Comparison of ENCODE assay signal across 9 cellular contexts in genomic region chr5:151719228-151719861, GRCh38. TPM values are rescaled to one million over a fixed set of nuclear protein-coding genes. Genes with fewer than 3 reads are reported as not detected.
A peak's percentile ranks its signal among the peaks of the same experiment; 100 is the strongest.
DNase-seq lines count a peak whose midpoint lies in the region; ATAC-seq and TF ChIP-seq lines count a peak whose summit lies in the region.
"Had no signal": no experiment of that assay in that cellular context is flagged by ENCODE, and none has a peak within 500 bp of the region (broad histone marks: within the 10 kb centered on the region; RNA-seq: fewer than 3 reads in every experiment).

No MANE protein-coding gene starts in this region.

- ATAC-seq in Panc1 = 0 out of 2 replicates have a peak, but pooled peaks have one; percentile 47

- H3K27me3 ChIP-seq in Panc1 (ENCODE audit: control insufficient read depth, insufficient read depth, low read length) = no peaks in the 10 kb centered on the region
- H3K27me3 ChIP-seq in spleen (replicated peaks in 1 of 7) = no peaks in the 10 kb centered on the region
- H3K27me3 ChIP-seq: pancreas had no signal

- H3K4me3 ChIP-seq in Panc1 (ENCODE audit: low read depth in 2 of 2, low read length in 2 of 2) = no peak overlapping the region
- no peak overlapping the region for H3K4me3 ChIP-seq in fibroblast of pulmonary artery (replicated peaks; ENCODE audit: low read depth, low read length)
- H3K4me3 ChIP-seq in spleen = no peak overlapping the region
- H3K4me3 ChIP-seq: pancreas had no signal

- no TSS peak for BruUV-seq in Panc1 (replicated peaks; lab: Mats Ljungman, UMichigan)

- peak; percentile 17 for DNase-seq in SIG-M5 treated with dmso at 0.1 percent for 504 hours (lab: John Stamatoyannopoulos, UW; ENCODE audit: unreplicated experiment)
- no peak for DNase-seq in SIG-M5 (lab: John Stamatoyannopoulos, UW)
- no peak for DNase-seq in Panc1 (ENCODE audit: low read depth, low spot score)
- peak; percentile 74 for DNase-seq in fibroblast of pulmonary artery (ENCODE audit: low read depth)
- no peak for DNase-seq in spleen
- no peak for DNase-seq in midbrain (lab: John Stamatoyannopoulos, UW)
- DNase-seq in NCI-H2107 (lab: John Stamatoyannopoulos, UW) = no peak
- no peak for DNase-seq in DMS153 treated with DMSO at 0.1 percent for 48 hours (lab: John Stamatoyannopoulos, UW; ENCODE audit: unreplicated experiment)
- DNase-seq: pancreas had no signal

- peak; percentile 78 for TF ChIP-seq CTCF in Panc1 (IDR thresholded peaks at IDR 0.05)
- peak; percentile 73 for TF ChIP-seq CTCF in fibroblast of pulmonary artery (IDR thresholded peaks at IDR 0.05; ENCODE audit: low read length, missing control alignments)
- peak in 9 of 11 experiments; percentile 18 to 63 (median 54) for TF ChIP-seq CTCF in spleen (IDR thresholded peaks at IDR 0.05 in 8 of 11, conservative IDR thresholded peaks at IDR 0.05 in 3 of 11)

- CTCF ChIA-PET in Panc1 (lab: Charles Lee) = interaction anchor here (1.4 kb wide), 1 partner anchor 67 kb away, joined by 3 read pairs; no protein-coding TSS in a partner anchor

- H3K4me1 ChIP-seq in Panc1 (ENCODE audit: control insufficient read depth, insufficient read depth, low read length) (peaks cover 14% of the 10 kb centered on the region), spleen (peaks cover 0 to 49% (median 36%) of the 10 kb centered on the region in 6 donors)
- H3K4me1 ChIP-seq: pancreas had no signal

- no peak for TF ChIP-seq POLR2A in spleen (IDR thresholded peaks at IDR 0.05)

- H3K36me3 ChIP-seq in Panc1 (ENCODE audit: control insufficient read depth, insufficient read depth, low read length) (no peaks in the 10 kb centered on the region), spleen (no peaks in the 10 kb centered on the region)
- H3K36me3 ChIP-seq: pancreas had no signal

- WGBS in spleen, 5 donors = 65 to 86% (median 80%) methylated on average over 4 of the region's 4 CpGs

- POLR2A ChIA-PET in Panc1 (lab: Charles Lee) = interaction anchor here (0.6 kb wide), 1 partner anchor 12 kb away, joined by 7 read pairs; no protein-coding TSS in a partner anchor

- in situ Hi-C loops in Panc1 (cut with HindIII; ENCODE audit: low pct_unique_long_range_greater_than_20kb, low sequenced_read_pairs) = no loop called here

- intact Hi-C loops in Panc1 (cut with micrococcal nuclease; ENCODE audit: unreplicated experiment) = no loop called here
- intact Hi-C loops in spleen (cut with DNase I; ENCODE audit: low total_unique reads) = no loop called here

- peak overlapping the region; percentile 66 for H3K27ac ChIP-seq in Panc1 (ENCODE audit: low read length)
- peak overlapping the region in 6 of 8 donors; percentile 1 to 39 (median 29) for H3K27ac ChIP-seq in spleen
- H3K27ac ChIP-seq: pancreas had no signal

- H3K9me3 ChIP-seq in Panc1 (ENCODE audit: control insufficient read depth, insufficient read depth, low read depth, low read length) = no peaks in the 10 kb centered on the region
- no peaks in the 10 kb centered on the region for H3K9me3 ChIP-seq in spleen
- H3K9me3 ChIP-seq: pancreas had no signal

RNA-seq across cellular contexts. Expression of gene SPARC, which starts 32.6 kb away (rescaled TPM):
- total RNA-seq in Panc1 (2021; ENCODE audit: unreplicated experiment) = 228 TPM
- 986 TPM for polyA plus RNA-seq in Panc1 (2012; ENCODE audit: insufficient read length)
- 100 to 1,000 TPM; 320 to 963 (median 552) TPM for total RNA-seq in spleen
- 100 to 1,000 TPM in 2 of 3 donors, 10 to 100 TPM in 1; 76.5 to 195 (median 135) TPM for polyA plus RNA-seq in spleen

RNA-seq across cellular contexts. Expression of gene ATOX1, which starts 39.1 kb away (rescaled TPM):
- total RNA-seq in Panc1 (2021; ENCODE audit: unreplicated experiment) = 202 TPM
- polyA plus RNA-seq in Panc1 (2012; ENCODE audit: insufficient read length) = 298 TPM
- total RNA-seq in spleen = 100 to 1,000 TPM in 1 of 7 donors, 10 to 100 TPM in 6; 63.7 to 101 (median 92.9) TPM
- 100 to 1,000 TPM; 146 to 263 (median 211) TPM for polyA plus RNA-seq in spleen

RNA-seq across cellular contexts. Expression of gene G3BP1, which starts 52.4 kb away (rescaled TPM):
- 290 TPM for total RNA-seq in Panc1 (2021; ENCODE audit: unreplicated experiment)
- polyA plus RNA-seq in Panc1 (2012; ENCODE audit: insufficient read length) = 138 TPM
- total RNA-seq in spleen = 100 to 1,000 TPM; 145 to 167 (median 159) TPM
- 10 to 100 TPM; 16.1 to 37.1 (median 31.1) TPM for polyA plus RNA-seq in spleen

Comparison
In these comparisons a context has a peak if more than half of its experiments do, and no peak if none do; other contexts are left out.
1. DNase-seq: peak in SIG-M5 treated with dmso at 0.1 percent for 504 hours (single experiment) and fibroblast of pulmonary artery (single experiment); none in SIG-M5 (single experiment), Panc1 (single experiment), spleen (single experiment), midbrain (single experiment), NCI-H2107 (single experiment) and DMS153 treated with DMSO at 0.1 percent for 48 hours (single experiment).
2. Peak in every context shown above with its lines, with median percentiles within 50 percentile points of each other: CTCF ChIP-seq.